ENCODE assay signal across 8 cellular contexts in the genomic region with DNA sequence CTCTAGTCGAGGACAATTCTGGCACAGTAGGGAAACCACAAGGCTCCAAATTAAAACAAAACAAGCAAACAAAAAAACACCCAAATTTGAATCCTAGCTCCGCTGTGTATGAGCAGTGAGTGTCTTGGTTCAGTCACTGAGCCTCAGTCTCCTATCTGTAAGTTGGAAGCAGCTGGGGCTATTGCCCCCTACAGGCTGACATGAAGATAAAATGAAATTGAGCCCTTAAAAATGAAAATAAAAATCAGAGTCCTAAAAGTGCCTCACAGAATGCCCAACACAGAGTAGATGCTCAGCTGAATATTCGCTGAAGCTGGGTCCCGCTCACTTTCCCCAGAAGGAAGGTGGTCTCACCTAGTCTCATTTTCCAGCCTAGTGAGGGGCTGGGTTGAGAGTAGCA.
A peak's percentile ranks its signal among the peaks of the same experiment; 100 is the strongest.
DNase-seq lines count a peak whose midpoint lies in the region; ATAC-seq and TF ChIP-seq lines count a peak whose summit lies in the region.

No MANE protein-coding gene starts in this region.

- no peaks in the 10 kb centered on the region for H3K36me3 Mint-ChIP-seq in activated CD4-positive, alpha-beta memory T cell treated with anti-CD3 and anti-CD28 coated beads, Interleukin-2, amount 10 ng/mL, durations not matched to agents 7 days and 5 days (ENCODE audit: low read depth)

- TF ChIP-seq POLR2A in HCT116 (IDR thresholded peaks at IDR 0.05; ENCODE audit: borderline replicate concordance, extremely low read depth, insufficient read depth, insufficient read length) (no peak), lower leg skin (IDR thresholded peaks at IDR 0.05) (no peak)

- no peaks in the 10 kb centered on the region for H3K36me3 ChIP-seq in HCT116 (ENCODE audit: control insufficient read depth in 1 of 2, insufficient read depth in 2 of 2, low read length in 2 of 2)
- H3K36me3 ChIP-seq in liver (ENCODE audit: control insufficient read depth in 4 of 4, insufficient read depth in 3 of 4, low read depth in 1 of 4, low read length in 3 of 4): no peaks in the 10 kb centered on the region

- H3K27me3 Mint-ChIP-seq in activated CD4-positive, alpha-beta memory T cell treated with anti-CD3 and anti-CD28 coated beads, Interleukin-2, amount 10 ng/mL, durations not matched to agents 7 days and 5 days: peaks cover 55% of the 10 kb centered on the region

- 78% methylated on average over 4 of the region's 4 CpGs for WGBS in liver
- 75 to 89% methylated on average over 4 of the region's 4 CpGs for WGBS in lower leg skin, 2 donors

- H3K27ac ChIP-seq in HCT116 (ENCODE audit: low read depth, low read length) (no peak overlapping the region), liver (ENCODE audit: low read depth in 1 of 2, low read length in 2 of 2) (no peak overlapping the region)

- H3K4me1 Mint-ChIP-seq in activated CD4-positive, alpha-beta memory T cell treated with anti-CD3 and anti-CD28 coated beads, Interleukin-2, amount 10 ng/mL, durations not matched to agents 7 days and 5 days: peaks cover 30% of the 10 kb centered on the region

- intact Hi-C loops in HCT116 (cut with micrococcal nuclease) (no loop called here), lower leg skin (cut with DNase I; ENCODE audit: low total_unique reads) (no loop called here)

- H3K79me2 ChIP-seq in HCT116 (ENCODE audit: insufficient read depth, low read length): no peaks in the 10 kb centered on the region

- H3K9me3 Mint-ChIP-seq in activated CD4-positive, alpha-beta memory T cell treated with anti-CD3 and anti-CD28 coated beads, Interleukin-2, amount 10 ng/mL, durations not matched to agents 7 days and 5 days: no peaks in the 10 kb centered on the region

- POLR2A ChIA-PET in HCT116 (lab: Charles Lee): no interaction called here
- POLR2A ChIA-PET in activated CD4-positive, alpha-beta memory T cell treated with anti-CD3 and anti-CD28 coated beads, Interleukin-2, amount 10 ng/mL, durations not matched to agents 7 days and 5 days (lab: Charles Lee): interaction anchor here (1.7 to 2.2 kb wide), 2 partner anchors 12 to 19 kb away, joined by 4 to 7 read pairs; no protein-coding TSS in a partner anchor

- no peak overlapping the region for H2AFZ ChIP-seq in HCT116 (ENCODE audit: low read depth, low read length, poor library complexity, severe bottlenecking)

- no TSS peak for BruUV-seq in HCT116 (replicated peaks; lab: Mats Ljungman, UMichigan)

- no peak overlapping the region for H3K27ac Mint-ChIP-seq in activated CD4-positive, alpha-beta memory T cell treated with anti-CD3 and anti-CD28 coated beads, Interleukin-2, amount 10 ng/mL, durations not matched to agents 7 days and 5 days

- H3K27me3 ChIP-seq in HCT116 (ENCODE audit: insufficient read depth, low read length) (peaks cover 47% of the 10 kb centered on the region), liver (ENCODE audit: control insufficient read depth in 4 of 4, insufficient read depth in 4 of 4, low read length in 3 of 4) (no peaks in the 10 kb centered on the region)

- TF ChIP-seq CTCF in HCT116 (IDR thresholded peaks at IDR 0.05 in 2 of 3, conservative IDR thresholded peaks at IDR 0.05 in 1 of 3; ENCODE audit: borderline replicate concordance in 1 of 3, insufficient read depth in 1 of 3, low read depth in 2 of 3, low read length in 2 of 3): peak; percentile 31 to 77 (median 71); a peak in 5 of 6 replicates
- TF ChIP-seq CTCF in liver (IDR thresholded peaks at IDR 0.05; ENCODE audit: low read depth, low read length, missing input control): peak; percentile 32
- no peak for TF ChIP-seq CTCF in lower leg skin (IDR thresholded peaks at IDR 0.05)

- DNase-seq in CD1c-positive myeloid dendritic cell (ENCODE audit: extremely low spot score): peak; percentile 37
- no peak for DNase-seq in HCT116 (ENCODE audit: low read depth, low spot score)
- DNase-seq in activated CD4-positive, alpha-beta memory T cell treated with anti-CD3 and anti-CD28 coated beads, Interleukin-2, amount 10 ng/mL, durations not matched to agents 7 days and 5 days: peak; percentile 30
- DNase-seq in NK-92 treated with Interleukin-12 subunit alpha and Interleukin-12 subunit beta, amount 100 ng/mL, for 24 hours (lab: John Stamatoyannopoulos, UW): no peak
- no peak for DNase-seq in lower leg skin (ENCODE audit: low spot score in 2 of 2)
- no peak for DNase-seq in SW 1271 (lab: John Stamatoyannopoulos, UW)

- no peaks in the 10 kb centered on the region for H3K9me2 ChIP-seq in HCT116 (ENCODE audit: insufficient read depth)

- H3K9me3 ChIP-seq in HCT116 (ENCODE audit: control insufficient read depth in 1 of 2, insufficient read depth in 1 of 2, low read depth in 1 of 2, low read length in 2 of 2) (no peaks in the 10 kb centered on the region), liver (ENCODE audit: control insufficient read depth in 4 of 4, low read length in 3 of 4) (no peaks in the 10 kb centered on the region)

- H3K4me3 ChIP-seq in HCT116 (replicated peaks in 1 of 2; ENCODE audit: low read depth in 1 of 2, low read length in 2 of 2) (peak overlapping the region in 1 of 2 experiments; percentile 29; a peak in 2 of 4 replicates), liver (ENCODE audit: low read depth in 1 of 3, low read length in 3 of 3) (no peak overlapping the region), lower leg skin (ENCODE audit: low read depth, poor library complexity, severe bottlenecking) (no peak overlapping the region)

- peak; percentile 68 for ATAC-seq in HCT116
- ATAC-seq in GM18868 (IDR thresholded peaks at IDR 0.05; ENCODE audit: unreplicated experiment): no peak

- CTCF ChIA-PET in HCT116 (lab: Charles Lee): interaction anchor here (0.9 to 2.0 kb wide), 8 partner anchors 10 to 124 kb away, joined by 3 to 17 read pairs (median 4); no protein-coding TSS in a partner anchor
- CTCF ChIA-PET in activated CD4-positive, alpha-beta memory T cell treated with anti-CD3 and anti-CD28 coated beads, Interleukin-2, amount 10 ng/mL, durations not matched to agents 7 days and 5 days (lab: Charles Lee): interaction anchor here (0.7 to 2.4 kb wide), 8 partner anchors 10 to 137 kb away, joined by 3 to 19 read pairs (median 8); no protein-coding TSS in a partner anchor

- no peak overlapping the region for H3K4me3 Mint-ChIP-seq in activated CD4-positive, alpha-beta memory T cell treated with anti-CD3 and anti-CD28 coated beads, Interleukin-2, amount 10 ng/mL, durations not matched to agents 7 days and 5 days

- peak overlapping the region; percentile 71 for H3K4me2 ChIP-seq in HCT116 (ENCODE audit: low read length)

- H4K20me1 ChIP-seq in HCT116 (ENCODE audit: insufficient read depth): no peaks in the 10 kb centered on the region

- H3K9ac ChIP-seq in HCT116 (ENCODE audit: low read length) (no peak overlapping the region), liver (ENCODE audit: low read depth in 1 of 2, low read length in 2 of 2) (no peak overlapping the region)

- TF ChIP-seq RAD21 in HCT116 (IDR thresholded peaks at IDR 0.05; ENCODE audit: low read depth) (no peak), liver (IDR thresholded peaks at IDR 0.05) (peak; percentile 20 to 37)

- RAD21 ChIA-PET in HCT116 (lab: Charles Lee; ENCODE audit: low non-redundant PET in 1 of 2, low total read pairs in 2 of 2, uncharacterized antibody in 2 of 2, unreplicated experiment in 2 of 2): interaction anchor here in 1 of 2 experiments (1.1 kb wide), 1 partner anchor 34 kb away, joined by 3 read pairs; no protein-coding TSS in a partner anchor

- H3K4me1 ChIP-seq in HCT116 (ENCODE audit: control insufficient read depth in 1 of 2, insufficient read depth in 2 of 2, low read length in 2 of 2): peaks cover 11 to 30% of the 10 kb centered on the region in 2 experiments
- H3K4me1 ChIP-seq in liver (ENCODE audit: control insufficient read depth in 4 of 4, insufficient read depth in 4 of 4, low read length in 3 of 4): peaks cover 0 to 7% (median under 1%) of the 10 kb centered on the region in 4 donors

TF ChIP-seq in HCT116, 20 proteins besides CTCF, POLR2A, EP300 and RAD21 (continues in another document):
- TF ChIP-seq CEBPB (IDR thresholded peaks at IDR 0.05; ENCODE audit: low read depth): no peak

TF ChIP-seq in liver, 16 proteins besides CTCF, POLR2A, EP300 and RAD21 (continues in another document):
- TF ChIP-seq HNF4A (conservative IDR thresholded peaks at IDR 0.05): no peak
- TF ChIP-seq, protein P1, sequence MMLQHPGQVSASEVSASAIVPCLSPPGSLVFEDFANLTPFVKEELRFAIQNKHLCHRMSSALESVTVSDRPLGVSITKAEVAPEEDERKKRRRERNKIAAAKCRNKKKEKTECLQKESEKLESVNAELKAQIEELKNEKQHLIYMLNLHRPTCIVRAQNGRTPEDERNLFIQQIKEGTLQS (IDR thresholded peaks at IDR 0.05): no peak
- TF ChIP-seq FOXA1 (IDR thresholded peaks at IDR 0.05): no peak
- TF ChIP-seq NR2F2 (IDR thresholded peaks at IDR 0.05): no peak
- TF ChIP-seq RXRA (IDR thresholded peaks at IDR 0.05): no peak
- no peak for TF ChIP-seq TAF1 (conservative IDR thresholded peaks at IDR 0.05)
- TF ChIP-seq JUND (IDR thresholded peaks at IDR 0.05): no peak
- TF ChIP-seq, protein P2, sequence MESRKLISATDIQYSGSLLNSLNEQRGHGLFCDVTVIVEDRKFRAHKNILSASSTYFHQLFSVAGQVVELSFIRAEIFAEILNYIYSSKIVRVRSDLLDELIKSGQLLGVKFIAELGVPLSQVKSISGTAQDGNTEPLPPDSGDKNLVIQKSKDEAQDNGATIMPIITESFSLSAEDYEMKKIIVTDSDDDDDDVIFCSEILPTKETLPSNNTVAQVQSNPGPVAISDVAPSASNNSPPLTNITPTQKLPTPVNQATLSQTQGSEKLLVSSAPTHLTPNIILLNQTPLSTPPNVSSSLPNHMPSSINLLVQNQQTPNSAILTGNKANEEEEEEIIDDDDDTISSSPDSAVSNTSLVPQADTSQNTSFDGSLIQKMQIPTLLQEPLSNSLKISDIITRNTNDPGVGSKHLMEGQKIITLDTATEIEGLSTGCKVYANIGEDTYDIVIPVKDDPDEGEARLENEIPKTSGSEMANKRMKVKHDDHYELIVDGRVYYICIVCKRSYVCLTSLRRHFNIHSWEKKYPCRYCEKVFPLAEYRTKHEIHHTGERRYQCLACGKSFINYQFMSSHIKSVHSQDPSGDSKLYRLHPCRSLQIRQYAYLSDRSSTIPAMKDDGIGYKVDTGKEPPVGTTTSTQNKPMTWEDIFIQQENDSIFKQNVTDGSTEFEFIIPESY (IDR thresholded peaks at IDR 0.05): no peak

Comparison
In these comparisons a context has a peak if more than half of its experiments do, and no peak if none do; other contexts are left out.
1. DNase-seq: peak in CD1c-positive myeloid dendritic cell (single experiment) and activated CD4-positive, alpha-beta memory T cell treated with anti-CD3 and anti-CD28 coated beads, Interleukin-2, amount 10 ng/mL, durations not matched to agents 7 days and 5 days (single experiment); none in HCT116 (single experiment), NK-92 treated with Interleukin-12 subunit alpha and Interleukin-12 subunit beta, amount 100 ng/mL, for 24 hours (single experiment), lower leg skin (0 of 2) and SW 1271 (0 of 2).
2. CTCF ChIP-seq: peak in HCT116 (3 of 3) and liver (single experiment); none in lower leg skin (0 of 3).